20 cellular contexts compared by ENCODE assay signal in the genomic region with DNA sequence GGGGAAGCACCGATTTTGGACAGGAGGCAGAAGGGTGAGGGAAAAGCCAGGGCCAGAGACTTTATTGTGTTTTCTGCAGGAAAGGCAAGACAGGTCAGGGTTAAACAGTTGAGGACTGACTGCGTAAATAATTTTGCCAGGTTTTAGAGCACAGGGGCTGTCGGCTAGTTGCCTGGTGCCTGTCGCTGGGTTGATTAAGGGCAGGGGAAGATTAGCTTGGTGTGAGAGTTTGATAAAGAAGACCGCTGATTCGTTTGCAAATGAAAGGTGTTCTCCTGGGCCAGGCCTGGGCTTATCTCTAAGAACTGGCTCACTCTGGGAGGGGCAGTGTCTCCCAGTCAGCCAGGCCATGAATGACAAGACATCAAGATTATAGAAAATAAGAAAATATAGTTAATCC.
"Had no signal": no experiment of that assay in that cellular context is flagged by ENCODE, and none has a peak within 500 bp of the region (broad histone marks: within the 10 kb centered on the region; RNA-seq: fewer than 3 reads in every experiment).

No MANE protein-coding gene starts in this region.

- H2AFZ ChIP-seq: parathyroid adenoma had no signal

- H3K27me3 ChIP-seq: foreskin keratinocyte, stomach, testis had no signal

- H3K9me3 Mint-ChIP-seq: activated CD4-positive, alpha-beta memory T cell treated with anti-CD3 and anti-CD28 coated beads, Interleukin-2, amount 10 ng/mL, durations not matched to agents 7 days and 5 days; activated naive CD8-positive, alpha-beta T cell treated with anti-CD3 and anti-CD28 coated beads for 36 hours; effector memory CD8-positive, alpha-beta T cell; mesothelial cell of epicardium; natural killer cell treated with Interleukin-12 subunit alpha and Interleukin-12 subunit beta and Interleukin-15 and Interleukin-18, amount 100 ng/mL, for 72 hours; stimulated activated effector memory CD8-positive, alpha-beta T cell treated with anti-CD3 and anti-CD28 coated beads, Interleukin-12 subunit alpha, Interleukin-12 subunit beta, amount 100 ng/mL, for 72 hours had no signal

- H3K27ac Mint-ChIP-seq: activated CD4-positive, alpha-beta memory T cell treated with anti-CD3 and anti-CD28 coated beads, Interleukin-2, amount 10 ng/mL, durations not matched to agents 7 days and 5 days; activated CD8-positive, alpha-beta memory T cell treated with anti-CD3 and anti-CD28 coated beads, Interleukin-2, amount 10 ng/mL, durations not matched to agents 7 days and 5 days; activated naive CD8-positive, alpha-beta T cell treated with anti-CD3 and anti-CD28 coated beads for 36 hours; effector memory CD8-positive, alpha-beta T cell; mesothelial cell of epicardium; natural killer cell treated with Interleukin-12 subunit alpha and Interleukin-12 subunit beta and Interleukin-15 and Interleukin-18, amount 100 ng/mL, for 72 hours; stimulated activated effector memory CD8-positive, alpha-beta T cell treated with anti-CD3 and anti-CD28 coated beads, Interleukin-12 subunit alpha, Interleukin-12 subunit beta, amount 100 ng/mL, for 72 hours; type B pancreatic cell had no signal

- H3K36me3 Mint-ChIP-seq: activated naive CD8-positive, alpha-beta T cell treated with anti-CD3 and anti-CD28 coated beads for 36 hours; natural killer cell treated with Interleukin-12 subunit alpha and Interleukin-12 subunit beta and Interleukin-15 and Interleukin-18, amount 100 ng/mL, for 72 hours; stimulated activated effector memory CD8-positive, alpha-beta T cell treated with anti-CD3 and anti-CD28 coated beads, Interleukin-12 subunit alpha, Interleukin-12 subunit beta, amount 100 ng/mL, for 72 hours had no signal

- DNase-seq: activated CD4-positive, alpha-beta memory T cell treated with anti-CD3 and anti-CD28 coated beads, Interleukin-2, amount 10 ng/mL, durations not matched to agents 7 days and 5 days; activated CD4-positive, alpha-beta T cell treated with anti-CD3 and anti-CD28 coated beads for 48 hours; activated CD8-positive, alpha-beta memory T cell treated with anti-CD3 and anti-CD28 coated beads, Interleukin-2, amount 10 ng/mL, durations not matched to agents 7 days and 5 days; activated naive CD8-positive, alpha-beta T cell treated with anti-CD3 and anti-CD28 coated beads for 36 hours; amniotic stem cell; dermis blood vessel endothelial cell; effector memory CD8-positive, alpha-beta T cell; foreskin keratinocyte; glutamatergic neuron; left cardiac atrium; stimulated activated CD4-positive, alpha-beta T cell treated with anti-CD3 and anti-CD28 coated beads, Interleukin-4, amount 100 ng/mL, for 24 hours; stomach; T-helper 1 cell; T1000; testis had no signal

- H3K4me1 ChIP-seq: foreskin keratinocyte, parathyroid adenoma had no signal

- H3K4me3 Mint-ChIP-seq: activated CD4-positive, alpha-beta memory T cell treated with anti-CD3 and anti-CD28 coated beads, Interleukin-2, amount 10 ng/mL, durations not matched to agents 7 days and 5 days; activated CD8-positive, alpha-beta memory T cell treated with anti-CD3 and anti-CD28 coated beads, Interleukin-2, amount 10 ng/mL, durations not matched to agents 7 days and 5 days; activated naive CD8-positive, alpha-beta T cell treated with anti-CD3 and anti-CD28 coated beads for 36 hours; effector memory CD8-positive, alpha-beta T cell; mesothelial cell of epicardium; natural killer cell treated with Interleukin-12 subunit alpha and Interleukin-12 subunit beta and Interleukin-15 and Interleukin-18, amount 100 ng/mL, for 72 hours; stimulated activated effector memory CD8-positive, alpha-beta T cell treated with anti-CD3 and anti-CD28 coated beads, Interleukin-12 subunit alpha, Interleukin-12 subunit beta, amount 100 ng/mL, for 72 hours; type B pancreatic cell had no signal

- H3K27me3 Mint-ChIP-seq: activated CD4-positive, alpha-beta memory T cell treated with anti-CD3 and anti-CD28 coated beads, Interleukin-2, amount 10 ng/mL, durations not matched to agents 7 days and 5 days; activated CD8-positive, alpha-beta memory T cell treated with anti-CD3 and anti-CD28 coated beads, Interleukin-2, amount 10 ng/mL, durations not matched to agents 7 days and 5 days; activated naive CD8-positive, alpha-beta T cell treated with anti-CD3 and anti-CD28 coated beads for 36 hours; effector memory CD8-positive, alpha-beta T cell; type B pancreatic cell had no signal

- H3K4me3 ChIP-seq: stomach, testis had no signal

- H3K36me3 ChIP-seq: stomach had no signal

- H3K79me2 ChIP-seq: parathyroid adenoma had no signal

- H3K27ac ChIP-seq: foreskin keratinocyte, parathyroid adenoma, testis had no signal

- H3K9me3 ChIP-seq: stomach, testis had no signal

- H3K9ac ChIP-seq: parathyroid adenoma had no signal
